ENCODE assay signal across 20 cellular contexts in the genomic region with DNA sequence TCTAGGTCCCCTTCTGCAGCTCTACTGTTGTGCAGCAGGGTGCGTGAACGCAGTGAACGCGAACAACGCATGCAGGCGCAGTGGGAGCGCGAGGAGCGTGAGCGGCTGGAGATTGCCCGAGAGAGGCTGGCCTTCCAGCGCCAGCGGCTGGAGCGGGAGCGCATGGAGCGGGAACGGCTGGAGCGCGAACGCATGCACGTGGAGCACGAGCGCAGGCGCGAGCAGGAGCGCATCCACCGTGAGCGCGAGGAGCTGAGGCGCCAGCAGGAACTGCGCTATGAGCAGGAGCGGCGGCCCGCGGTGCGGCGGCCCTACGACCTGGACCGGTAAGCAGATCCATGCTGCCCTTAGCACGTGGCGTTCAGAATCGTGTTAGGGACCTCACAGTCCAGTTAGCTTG. TPM values are rescaled to one million over a fixed set of nuclear protein-coding genes. Genes with fewer than 3 reads are reported as not detected.
A peak's percentile ranks its signal among the peaks of the same experiment; 100 is the strongest.
DNase-seq lines count a peak whose midpoint lies in the region; ATAC-seq, FAIRE-seq and TF ChIP-seq lines count a peak whose summit lies in the region.
"Had no signal": no experiment of that assay in that cellular context is flagged by ENCODE, and none has a peak within 500 bp of the region (broad histone marks: within the 10 kb centered on the region; RNA-seq: fewer than 3 reads in every experiment).

No MANE protein-coding gene starts in this region.

- no peak for TF ChIP-seq EP300 in H1 (IDR thresholded peaks at IDR 0.05; ENCODE audit: borderline replicate concordance in 1 of 2, low read depth in 2 of 2, low read length in 2 of 2)

- no peak overlapping the region for H4K5ac ChIP-seq in H1 (ENCODE audit: insufficient read length, low read depth, low read length)

- no peak overlapping the region for H3K23ac ChIP-seq in H1 (ENCODE audit: insufficient read length)
- H3K23ac ChIP-seq in mesenchymal stem cell (ENCODE audit: low read length in 2 of 2), result no peak overlapping the region

- H3K14ac ChIP-seq in H1 (ENCODE audit: insufficient read length), result no peak overlapping the region
- H3K14ac ChIP-seq in mesenchymal stem cell (ENCODE audit: low read length in 2 of 2), result no peak overlapping the region

- POLR2A ChIA-PET in H1 (lab: Charles Lee; ENCODE audit: partially characterized antibody), result interaction anchor here (0.6 to 3.8 kb wide), 5 partner anchors 8 to 127 kb away, joined by 3 to 16 read pairs (median 4); a partner anchor contains a TSS

- H2AFZ ChIP-seq in H1 (ENCODE audit: low read length) (no peak overlapping the region), mesenchymal stem cell (ENCODE audit: low read depth, low read length) (no peak overlapping the region)

- no peak overlapping the region for H3K18ac ChIP-seq in H1 (ENCODE audit: extremely low read depth, low read length)
- no peak overlapping the region for H3K18ac ChIP-seq in mesenchymal stem cell (ENCODE audit: low read depth in 1 of 2, low read length in 2 of 2)

- H2BK120ac ChIP-seq in H1 (replicated peaks; ENCODE audit: low read depth, low read length) (no peak overlapping the region), mesenchymal stem cell (ENCODE audit: low read depth, low read length) (no peak overlapping the region)

- H3K4ac ChIP-seq in H1 (replicated peaks; ENCODE audit: insufficient read length, low read depth, low read length) (no peak overlapping the region), mesenchymal stem cell (ENCODE audit: low read depth in 1 of 2, low read length in 2 of 2) (no peak overlapping the region)

- H2AK5ac ChIP-seq in H1 (ENCODE audit: low read depth, low read length) (no peak overlapping the region), mesenchymal stem cell (ENCODE audit: low read length, severe bottlenecking) (no peak overlapping the region)

- TF ChIP-seq CTCF in H1 (IDR thresholded peaks at IDR 0.05; ENCODE audit: control extremely low read depth in 1 of 3, insufficient read depth in 1 of 3, low read depth in 1 of 3, low read length in 3 of 3) (no peak), upper lobe of right lung (IDR thresholded peaks at IDR 0.05) (no peak)

- H2BK15ac ChIP-seq in H1 (ENCODE audit: low read length), result no peak overlapping the region
- no peak overlapping the region for H2BK15ac ChIP-seq in mesenchymal stem cell (ENCODE audit: low read depth, poor library complexity, severe bottlenecking)

- H3K27ac ChIP-seq in H1 (ENCODE audit: low read depth, low read length), result no peak overlapping the region
- H3K27ac ChIP-seq in mesenchymal stem cell (ENCODE audit: low read length, poor library complexity, severe bottlenecking), result no peak overlapping the region
- H3K27ac ChIP-seq in upper lobe of right lung, result no peak overlapping the region
- H3K27ac ChIP-seq: 22Rv1, RWPE1 had no signal

- H3K9me3 ChIP-seq in H1 (ENCODE audit: insufficient read depth in 2 of 2, low read depth in 1 of 2, low read length in 1 of 2) (no peaks in the 10 kb centered on the region), mesenchymal stem cell (ENCODE audit: control insufficient read depth, low read length) (no peaks in the 10 kb centered on the region), upper lobe of right lung (no peaks in the 10 kb centered on the region)

- intact Hi-C loops in upper lobe of right lung (cut with DNase I), result no loop called here

- H3K79me1 ChIP-seq in H1 (ENCODE audit: low read depth, low read length) (no peaks in the 10 kb centered on the region; the same call in 1 of the 2 replicates), mesenchymal stem cell (replicated peaks; ENCODE audit: low read length, poor library complexity, severe bottlenecking) (peaks cover 35% of the 10 kb centered on the region)

- H4K8ac ChIP-seq in H1 (ENCODE audit: extremely low read depth, insufficient read depth, low read length) (peak overlapping the region; percentile 51; the same call in 1 of the 2 replicates), mesenchymal stem cell (ENCODE audit: low read length) (no peak overlapping the region)

- no peaks in the 10 kb centered on the region for H3K23me2 ChIP-seq in H1 (ENCODE audit: low read depth, low read length)

- peaks cover 9% of the 10 kb centered on the region for H3K4me1 Mint-ChIP-seq in activated T-cell treated with anti-CD3 and anti-CD28 coated beads, Interleukin-2, amount 50 U/mL, for 24 hours (ENCODE audit: low read depth)
- H3K4me1 Mint-ChIP-seq: B cell had no signal

- H3K4me3 ChIP-seq in H1 (ENCODE audit: extremely low read depth in 1 of 4, insufficient read depth in 2 of 4, low read depth in 3 of 4, low read length in 4 of 4) (no peak overlapping the region), mesenchymal stem cell (ENCODE audit: insufficient read depth in 1 of 2, low read depth in 1 of 2, low read length in 2 of 2) (no peak overlapping the region), upper lobe of right lung (no peak overlapping the region)

- no peak for FAIRE-seq in H1 (lab: Jason Lieb, UNC)
- FAIRE-seq in RCC 7860 (lab: Jason Lieb, UNC), result no peak

- H2BK20ac ChIP-seq in H1 (ENCODE audit: low read length), result no peak overlapping the region

- TF ChIP-seq POLR2A in H1 (IDR thresholded peaks at IDR 0.05; ENCODE audit: control extremely low read depth in 1 of 2, low read depth in 2 of 2, low read length in 2 of 2), result no peak

- no peak for TF ChIP-seq RAD21 in H1 (IDR thresholded peaks at IDR 0.05 in 1 of 2, conservative IDR thresholded peaks at IDR 0.05 in 1 of 2; ENCODE audit: low read depth in 2 of 2, low read length in 2 of 2)

- no peak overlapping the region; the same call in 1 of the 2 replicates for H2BK5ac ChIP-seq in H1 (ENCODE audit: low read depth, low read length)
- no peak overlapping the region for H2BK5ac ChIP-seq in mesenchymal stem cell (ENCODE audit: low read depth, low read length, poor library complexity, severe bottlenecking)

- no peak overlapping the region for H3K4me3 Mint-ChIP-seq in activated T-cell treated with anti-CD3 and anti-CD28 coated beads, Interleukin-2, amount 50 U/mL, for 24 hours
- H3K4me3 Mint-ChIP-seq: B cell had no signal

- H3K9ac ChIP-seq in H1 (replicated peaks in 1 of 4; ENCODE audit: extremely low read depth in 1 of 4, low read depth in 3 of 4, low read length in 3 of 4) (no peak overlapping the region), mesenchymal stem cell (ENCODE audit: low read length) (no peak overlapping the region)

- H3K27me3 ChIP-seq in H1 (replicated peaks in 1 of 4; ENCODE audit: control insufficient read depth in 3 of 4, extremely low read depth in 1 of 4, insufficient read depth in 3 of 4, low read length in 3 of 4) (no peaks in the 10 kb centered on the region), mesenchymal stem cell (ENCODE audit: control insufficient read depth in 1 of 2, insufficient read depth in 1 of 2, low read length in 2 of 2) (no peaks in the 10 kb centered on the region), upper lobe of right lung (no peaks in the 10 kb centered on the region)

- H3K9me3 Mint-ChIP-seq in activated T-cell treated with anti-CD3 and anti-CD28 coated beads, Interleukin-2, amount 50 U/mL, for 24 hours, result no peaks in the 10 kb centered on the region

- ATAC-seq in upper lobe of right lung (peak; percentile 36), GM21576 (IDR thresholded peaks at IDR 0.05; ENCODE audit: unreplicated experiment) (no peak)
- ATAC-seq: HCT116 had no signal

- peaks cover 96% of the 10 kb centered on the region for H3K36me3 Mint-ChIP-seq in activated T-cell treated with anti-CD3 and anti-CD28 coated beads, Interleukin-2, amount 50 U/mL, for 24 hours (ENCODE audit: low read depth)

- no peak overlapping the region for H2BK12ac ChIP-seq in H1 (ENCODE audit: low read depth, low read length)
- no peak overlapping the region for H2BK12ac ChIP-seq in mesenchymal stem cell (ENCODE audit: low read length in 2 of 2)

- no peaks in the 10 kb centered on the region for H3K27me3 Mint-ChIP-seq in activated T-cell treated with anti-CD3 and anti-CD28 coated beads, Interleukin-2, amount 50 U/mL, for 24 hours
- H3K27me3 Mint-ChIP-seq: B cell had no signal

- H3K56ac ChIP-seq in H1 (replicated peaks; ENCODE audit: insufficient read length, low read depth, low read length), result no peak overlapping the region

- H3K79me2 ChIP-seq in H1 (ENCODE audit: control insufficient read depth in 1 of 2, insufficient read depth in 2 of 2, low read length in 2 of 2), result no peaks in the 10 kb centered on the region

- no peak overlapping the region for H4K91ac ChIP-seq in H1 (replicated peaks; ENCODE audit: insufficient read length, low read length)
- H4K91ac ChIP-seq in mesenchymal stem cell (ENCODE audit: low read length), result peak overlapping the region; percentile 71

- WGBS in H1 (ENCODE audit: extremely low coverage in 1 of 2, insufficient coverage in 1 of 2, insufficient read length in 1 of 2, insufficient replicate concordance in 2 of 2, low coverage in 1 of 2, low lambda C conversion rate in 2 of 2, missing lambda C conversion rate in 1 of 2), 2 experiments, result 95% methylated on average over 37 of the region's 42 CpGs; no CpG with 5 or more reads in 1 of the 2 experiments
- WGBS in mesenchymal stem cell, result over 99% methylated on average over 42 of the region's 42 CpGs

- peaks cover 3 to 10% of the 10 kb centered on the region in 2 experiments for H4K20me1 ChIP-seq in H1 (replicated peaks in 1 of 2; ENCODE audit: control insufficient read depth in 1 of 2, insufficient read depth in 2 of 2, low read length in 2 of 2)

- H3K4me2 ChIP-seq in H1 (ENCODE audit: insufficient read depth in 1 of 2, low read depth in 2 of 2, low read length in 2 of 2) (no peak overlapping the region), mesenchymal stem cell (ENCODE audit: low read length, poor library complexity, severe bottlenecking) (no peak overlapping the region)

- peaks cover 37 to 86% (median 68%) of the 10 kb centered on the region in 4 experiments for H3K36me3 ChIP-seq in H1 (ENCODE audit: control insufficient read depth in 2 of 4, insufficient read depth in 4 of 4, low read length in 3 of 4)
- peaks cover 80 to 88% of the 10 kb centered on the region in 2 experiments for H3K36me3 ChIP-seq in mesenchymal stem cell (ENCODE audit: control insufficient read depth in 1 of 2, insufficient read depth in 2 of 2, low read depth in 1 of 2, low read length in 2 of 2)
- peaks cover 100% of the 10 kb centered on the region for H3K36me3 ChIP-seq in upper lobe of right lung

- H3K4me1 ChIP-seq in H1 (replicated peaks in 1 of 4; ENCODE audit: control insufficient read depth in 3 of 4, insufficient read depth in 4 of 4, low read length in 3 of 4) (no peaks in the 10 kb centered on the region), mesenchymal stem cell (ENCODE audit: control insufficient read depth, insufficient read depth, low read depth, low read length) (peaks cover 4% of the 10 kb centered on the region), upper lobe of right lung (no peaks in the 10 kb centered on the region)

- CTCF ChIA-PET in H1 (lab: Charles Lee; ENCODE audit: partially characterized antibody), result interaction anchor here (0.6 to 1.2 kb wide), 3 partner anchors 10 to 1024 kb away, joined by 3 to 4 read pairs (median 3); no protein-coding TSS in a partner anchor

- peak overlapping the region; percentile 22 for H3K27ac Mint-ChIP-seq in activated T-cell treated with anti-CD3 and anti-CD28 coated beads, Interleukin-2, amount 50 U/mL, for 24 hours
- H3K27ac Mint-ChIP-seq: B cell had no signal

- DNase-seq in activated T-cell treated with anti-CD3 and anti-CD28 coated beads, Interleukin-2, amount 50 U/mL, for 24 hours, result no peak
- DNase-seq in activated T-cell treated with anti-CD3 and anti-CD28 coated beads, Interleukin-2, amount 50 U/mL, for 1 hour, result no peak
- DNase-seq in H1 (ENCODE audit: low read depth in 1 of 2, low spot score in 2 of 2), result no peak
- DNase-seq in mesenchymal stem cell, result no peak
- no peak for DNase-seq in upper lobe of right lung
- no peak for DNase-seq in RCC 7860 (ENCODE audit: low spot score)
- no peak for DNase-seq in C1 segment of cervical spinal cord (lab: John Stamatoyannopoulos, UW)
- DNase-seq: DMS53, KBM-7, NCI-H1694, NCI-H2081, NCI-H226, NCI-H510A, NCI-H69, SHP77 treated with DMSO at 0.1 percent for 48 hours had no signal

RNA-seq across cellular contexts. Expression of a gene that starts 18.8 kb away (rescaled TPM):
- total RNA-seq in H1 (2021; fragmentation: NEBNext Ultra II Directional; extraction: Animal tissue kit (Norgen Biotek cat#: 25700)), result 17.3 and 20.4 TPM in 2 replicates
- 36.1 and 36.9 TPM in 2 replicates for polyA plus RNA-seq in H1 (2011; rRNA removed)
- polyA plus RNA-seq in H1 (2011; cell fraction: cytosol; rRNA removed), result 26.2 TPM
- polyA plus RNA-seq in H1 (2011; cell fraction: nucleus; rRNA removed), result 20.9 TPM
- polyA plus RNA-seq in H1 (2012, experiment 1 of 2), result 15.4 to 29.5 TPM (median 24.5 TPM) in 4 replicates
- 18.7 TPM for polyA plus RNA-seq in H1 (2012, experiment 2 of 2)
- 17.6 TPM for polyA plus RNA-seq in H1 (2013, experiment 1 of 2)
- polyA plus RNA-seq in H1 (2013, experiment 2 of 2), result 17.0 TPM
- polyA minus RNA-seq in H1 (2011; rRNA and poly(A)+ RNA removed), result 2.6 and 3.4 TPM in 2 replicates
- 10.9 TPM for polyA minus RNA-seq in H1 (2011; cell fraction: cytosol; rRNA and poly(A)+ RNA removed)
- polyA minus RNA-seq in H1 (2011; cell fraction: nucleus; rRNA and poly(A)+ RNA removed), result 11.3 TPM
- 58.1 TPM for polyA plus RNA-seq in mesenchymal stem cell (2013, experiment 1 of 2)
- 61.4 TPM for polyA plus RNA-seq in mesenchymal stem cell (2013, experiment 2 of 2)
- total RNA-seq in upper lobe of right lung, result 48.3 TPM

RNA-seq across cellular contexts. Expression of a gene that starts 19.3 kb away (rescaled TPM):
- 8.2 and 9.5 TPM in 2 replicates for total RNA-seq in H1 (2021; fragmentation: NEBNext Ultra II Directional; extraction: Animal tissue kit (Norgen Biotek cat#: 25700))
- 20.6 and 29.4 TPM in 2 replicates for polyA plus RNA-seq in H1 (2011; rRNA removed)
- polyA plus RNA-seq in H1 (2011; cell fraction: cytosol; rRNA removed), result 22.0 TPM
- polyA plus RNA-seq in H1 (2011; cell fraction: nucleus; rRNA removed), result 22.8 TPM
- polyA plus RNA-seq in H1 (2012, experiment 1 of 2), result 8.0 to 16.5 TPM (median 12.2 TPM) in 4 replicates
- 8.5 TPM for polyA plus RNA-seq in H1 (2012, experiment 2 of 2)
- 10.6 TPM for polyA plus RNA-seq in H1 (2013, experiment 1 of 2)
- polyA plus RNA-seq in H1 (2013, experiment 2 of 2), result 10.7 TPM
- 1.6 and 2.3 TPM in 2 replicates for polyA minus RNA-seq in H1 (2011; rRNA and poly(A)+ RNA removed)
- 11.4 TPM for polyA minus RNA-seq in H1 (2011; cell fraction: cytosol; rRNA and poly(A)+ RNA removed)
- polyA minus RNA-seq in H1 (2011; cell fraction: nucleus; rRNA and poly(A)+ RNA removed), result 4.7 TPM
- polyA plus RNA-seq in mesenchymal stem cell (2013, experiment 1 of 2), result 13.7 TPM
- polyA plus RNA-seq in mesenchymal stem cell (2013, experiment 2 of 2), result 13.5 TPM
- total RNA-seq in upper lobe of right lung, result 6.6 TPM

RNA-seq across cellular contexts. Expression of a gene that starts 28.6 kb away (rescaled TPM):
- total RNA-seq in H1 (2021; fragmentation: NEBNext Ultra II Directional; extraction: Animal tissue kit (Norgen Biotek cat#: 25700)), result 1,075 and 1,137 TPM in 2 replicates
- 730 and 951 TPM in 2 replicates for polyA plus RNA-seq in H1 (2011; rRNA removed)
- 943 TPM for polyA plus RNA-seq in H1 (2011; cell fraction: cytosol; rRNA removed)
- 857 TPM for polyA plus RNA-seq in H1 (2011; cell fraction: nucleus; rRNA removed)
- 996 to 2,048 TPM (median 1,766 TPM) in 4 replicates for polyA plus RNA-seq in H1 (2012, experiment 1 of 2)
- polyA plus RNA-seq in H1 (2012, experiment 2 of 2), result 1,380 TPM
- 1,979 TPM for polyA plus RNA-seq in H1 (2013, experiment 1 of 2)
- polyA plus RNA-seq in H1 (2013, experiment 2 of 2), result 1,903 TPM
- 131 and 137 TPM in 2 replicates for polyA minus RNA-seq in H1 (2011; rRNA and poly(A)+ RNA removed)
- polyA minus RNA-seq in H1 (2011; cell fraction: cytosol; rRNA and poly(A)+ RNA removed), result 830 TPM
- polyA minus RNA-seq in H1 (2011; cell fraction: nucleus; rRNA and poly(A)+ RNA removed), result 332 TPM
- polyA plus RNA-seq in mesenchymal stem cell (2013, experiment 1 of 2), result 1,659 TPM
- polyA plus RNA-seq in mesenchymal stem cell (2013, experiment 2 of 2), result 1,656 TPM
- 564 TPM for total RNA-seq in upper lobe of right lung

RNA-seq across cellular contexts. Expression of a gene that starts 38.6 kb away (rescaled TPM):
- 109 and 110 TPM in 2 replicates for total RNA-seq in H1 (2021; fragmentation: NEBNext Ultra II Directional; extraction: Animal tissue kit (Norgen Biotek cat#: 25700))
- polyA plus RNA-seq in H1 (2011; rRNA removed), result 27.0 and 69.5 TPM in 2 replicates
- 78.8 TPM for polyA plus RNA-seq in H1 (2011; cell fraction: cytosol; rRNA removed)
- polyA plus RNA-seq in H1 (2011; cell fraction: nucleus; rRNA removed), result 109 TPM
- 76.7 to 104 TPM (median 87.6 TPM) in 4 replicates for polyA plus RNA-seq in H1 (2012, experiment 1 of 2)
- polyA plus RNA-seq in H1 (2012, experiment 2 of 2), result 22.5 TPM
- 49.9 TPM for polyA plus RNA-seq in H1 (2013, experiment 1 of 2)
- polyA plus RNA-seq in H1 (2013, experiment 2 of 2), result 48.6 TPM
- polyA minus RNA-seq in H1 (2011; rRNA and poly(A)+ RNA removed), result 14.9 and 21.3 TPM in 2 replicates
- polyA minus RNA-seq in H1 (2011; cell fraction: cytosol; rRNA and poly(A)+ RNA removed), result 46.4 TPM
- 44.8 TPM for polyA minus RNA-seq in H1 (2011; cell fraction: nucleus; rRNA and poly(A)+ RNA removed)
- 32.5 TPM for polyA plus RNA-seq in mesenchymal stem cell (2013, experiment 1 of 2)
- polyA plus RNA-seq in mesenchymal stem cell (2013, experiment 2 of 2), result 30.9 TPM
- 71.9 TPM for total RNA-seq in upper lobe of right lung

RNA-seq across cellular contexts. Expression of a gene that starts 38.9 kb away (rescaled TPM):
- total RNA-seq in H1 (2021; fragmentation: NEBNext Ultra II Directional; extraction: Animal tissue kit (Norgen Biotek cat#: 25700)), result 63.8 and 74.4 TPM in 2 replicates
- 14.8 and 31.1 TPM in 2 replicates for polyA plus RNA-seq in H1 (2011; rRNA removed)
- polyA plus RNA-seq in H1 (2011; cell fraction: cytosol; rRNA removed), result 21.4 TPM
- polyA plus RNA-seq in H1 (2011; cell fraction: nucleus; rRNA removed), result 72.7 TPM
- polyA plus RNA-seq in H1 (2012, experiment 1 of 2), result 40.4 to 68.7 TPM (median 52.6 TPM) in 4 replicates
- 15.1 TPM for polyA plus RNA-seq in H1 (2012, experiment 2 of 2)
- polyA plus RNA-seq in H1 (2013, experiment 1 of 2), result 37.8 TPM
- 31.4 TPM for polyA plus RNA-seq in H1 (2013, experiment 2 of 2)
- polyA minus RNA-seq in H1 (2011; rRNA and poly(A)+ RNA removed), result 13.9 and 21.9 TPM in 2 replicates
- 23.3 TPM for polyA minus RNA-seq in H1 (2011; cell fraction: cytosol; rRNA and poly(A)+ RNA removed)
- polyA minus RNA-seq in H1 (2011; cell fraction: nucleus; rRNA and poly(A)+ RNA removed), result 44.7 TPM
- 25.9 TPM for polyA plus RNA-seq in mesenchymal stem cell (2013, experiment 1 of 2)
- polyA plus RNA-seq in mesenchymal stem cell (2013, experiment 2 of 2), result 24.3 TPM
- total RNA-seq in upper lobe of right lung, result 74.2 TPM
